8 cellular contexts compared by ENCODE assay signal in genomic region chr11:64341851-64342791, GRCh38. TPM values are rescaled to one million over a fixed set of nuclear protein-coding genes. Genes with fewer than 3 reads are reported as not detected.
DNase-seq lines count a peak whose midpoint lies in the region; ATAC-seq and TF ChIP-seq lines count a peak whose summit lies in the region.

No MANE protein-coding gene starts in this region.

- no peaks in the 10 kb centered on the region for H3K9me3 Mint-ChIP-seq in activated CD8-positive, alpha-beta T cell treated with anti-CD3 and anti-CD28 coated beads for 36 hours

- POLR2A ChIA-PET in activated CD8-positive, alpha-beta T cell treated with anti-CD3 and anti-CD28 coated beads for 36 hours (lab: Charles Lee), result interaction anchor here (0.7 to 4.9 kb wide), 8 partner anchors 8 to 792 kb away, joined by 3 to 19 read pairs (median 3); partner anchors contain the start of gene FERMT3

- H3K36me3 Mint-ChIP-seq in activated CD8-positive, alpha-beta T cell treated with anti-CD3 and anti-CD28 coated beads for 36 hours (ENCODE audit: low read depth), result peaks cover 42% of the 10 kb centered on the region

- intact Hi-C loops in activated CD8-positive, alpha-beta T cell treated with anti-CD3 and anti-CD28 coated beads for 36 hours (cut with micrococcal nuclease), result no loop called here
- intact Hi-C loops in lower lobe of right lung (cut with DNase I), result no loop called here

- peaks cover 13% of the 10 kb centered on the region for H3K4me1 ChIP-seq in ectodermal cell (ENCODE audit: control insufficient read depth, insufficient read depth, low read length)
- peaks cover 31% of the 10 kb centered on the region for H3K4me1 ChIP-seq in lower lobe of right lung

- peak; percentile 44 for TF ChIP-seq CTCF in activated CD8-positive, alpha-beta T cell treated with anti-CD3 and anti-CD28 coated beads for 36 hours (IDR thresholded peaks at IDR 0.05)
- peak; percentile 47 for TF ChIP-seq CTCF in lower lobe of right lung (IDR thresholded peaks at IDR 0.05)

- H3K9me3 ChIP-seq in ectodermal cell (ENCODE audit: control insufficient read depth, low read length) (no peaks in the 10 kb centered on the region), lower lobe of right lung (no peaks in the 10 kb centered on the region)

- CTCF ChIA-PET in activated CD8-positive, alpha-beta T cell treated with anti-CD3 and anti-CD28 coated beads for 36 hours (lab: Charles Lee), result interaction anchor here (0.7 to 8.1 kb wide), 9 partner anchors 10 to 341 kb away, joined by 3 to 75 read pairs (median 5); partner anchors contain the start of genes CATSPERZ, PLCB3, PRDX5 and RPS6KA4

- peak overlapping the region; percentile 84 for H3K4me3 Mint-ChIP-seq in activated CD8-positive, alpha-beta T cell treated with anti-CD3 and anti-CD28 coated beads for 36 hours

- peaks cover 36% of the 10 kb centered on the region for H3K4me1 Mint-ChIP-seq in activated CD8-positive, alpha-beta T cell treated with anti-CD3 and anti-CD28 coated beads for 36 hours (ENCODE audit: low read depth)

- H3K27ac Mint-ChIP-seq in activated CD8-positive, alpha-beta T cell treated with anti-CD3 and anti-CD28 coated beads for 36 hours, result no peak overlapping the region

- H3K27me3 ChIP-seq in ectodermal cell (ENCODE audit: control insufficient read depth, insufficient read depth, low read length, poor library complexity, severe bottlenecking) (peaks cover 8% of the 10 kb centered on the region), lower lobe of right lung (ENCODE audit: low read depth) (no peaks in the 10 kb centered on the region)

- WGBS in ectodermal cell, 2 experiments, result 23 to 25% methylated on average over 55 of the region's 55 CpGs

- peak; percentile 37 for ATAC-seq in HG02938 (IDR thresholded peaks at IDR 0.05; ENCODE audit: unreplicated experiment)
- ATAC-seq in activated CD8-positive, alpha-beta T cell treated with anti-CD3 and anti-CD28 coated beads for 36 hours, result peak; percentile 75
- ATAC-seq in lower lobe of right lung, result peak; percentile 93 to 95
- ATAC-seq in HG02623 (IDR thresholded peaks at IDR 0.05; ENCODE audit: unreplicated experiment), result no peak

- H3K27ac ChIP-seq in ectodermal cell (ENCODE audit: insufficient read depth, low read depth, low read length, poor library complexity, severe bottlenecking) (peak overlapping the region; percentile 65), lower lobe of right lung (peak overlapping the region; percentile 76)

- no peaks in the 10 kb centered on the region for H3K36me3 ChIP-seq in ectodermal cell (ENCODE audit: control insufficient read depth, insufficient read depth, low read length)
- peaks cover 15% of the 10 kb centered on the region for H3K36me3 ChIP-seq in lower lobe of right lung

- H3K27me3 Mint-ChIP-seq in activated CD8-positive, alpha-beta T cell treated with anti-CD3 and anti-CD28 coated beads for 36 hours, result no peaks in the 10 kb centered on the region

- peak overlapping the region; percentile 31 for H3K4me3 ChIP-seq in ectodermal cell (ENCODE audit: insufficient read depth, low read depth, low read length)
- peak overlapping the region; percentile 47 for H3K4me3 ChIP-seq in lower lobe of right lung

- DNase-seq in DMS 273 (lab: John Stamatoyannopoulos, UW; ENCODE audit: unreplicated experiment) (peak; percentile 94), NCI-H748 treated with DMSO at 0.1 percent for 48 hours (lab: John Stamatoyannopoulos, UW) (peak; percentile 13), lower lobe of right lung (peak; percentile 94)
- peak; percentile 94 for DNase-seq in activated CD8-positive, alpha-beta T cell treated with anti-CD3 and anti-CD28 coated beads for 36 hours
- DNase-seq in stimulated activated CD4-positive, alpha-beta T cell treated with anti-CD3 and anti-CD28 coated beads, Interleukin-4, amount 100 ng/mL, for 48 hours (ENCODE audit: low read depth in 2 of 2), result peak; percentile 87 to 96

RNA-seq across cellular contexts. Expression of gene CCDC88B, which starts 2.1 kb away (rescaled TPM):
- total RNA-seq in activated CD8-positive, alpha-beta T cell treated with anti-CD3 and anti-CD28 coated beads for 36 hours, result 10 to 100 TPM; 65.8 to 76.1 TPM
- polyA plus RNA-seq in ectodermal cell (2013, experiment 1 of 4), result 8.7 TPM
- polyA plus RNA-seq in ectodermal cell (2013, experiment 2 of 4), result 12.0 TPM
- 8.4 TPM for polyA plus RNA-seq in ectodermal cell (2013, experiment 3 of 4)
- 10.3 TPM for polyA plus RNA-seq in ectodermal cell (2013, experiment 4 of 4)
- total RNA-seq in lower lobe of right lung, result 40.0 TPM

RNA-seq across cellular contexts. Expression of gene RPS6KA4, which starts 16.8 kb away (rescaled TPM):
- total RNA-seq in activated CD8-positive, alpha-beta T cell treated with anti-CD3 and anti-CD28 coated beads for 36 hours, result 10 to 100 TPM; 24.6 to 26.0 TPM
- 15.6 TPM for polyA plus RNA-seq in ectodermal cell (2013, experiment 1 of 4)
- 13.3 TPM for polyA plus RNA-seq in ectodermal cell (2013, experiment 2 of 4)
- 13.6 TPM for polyA plus RNA-seq in ectodermal cell (2013, experiment 3 of 4)
- 13.5 TPM for polyA plus RNA-seq in ectodermal cell (2013, experiment 4 of 4)
- total RNA-seq in lower lobe of right lung, result 36.1 TPM

RNA-seq across cellular contexts. Expression of gene PRDX5, which starts 24.2 kb away (rescaled TPM):
- 100 to 1,000 TPM; 103 to 105 TPM for total RNA-seq in activated CD8-positive, alpha-beta T cell treated with anti-CD3 and anti-CD28 coated beads for 36 hours
- 200 TPM for polyA plus RNA-seq in ectodermal cell (2013, experiment 1 of 4)
- 190 TPM for polyA plus RNA-seq in ectodermal cell (2013, experiment 2 of 4)
- polyA plus RNA-seq in ectodermal cell (2013, experiment 3 of 4), result 130 TPM
- 144 TPM for polyA plus RNA-seq in ectodermal cell (2013, experiment 4 of 4)
- 203 TPM for total RNA-seq in lower lobe of right lung

RNA-seq across cellular contexts. Expression of gene TRMT112, which starts 24.8 kb away (rescaled TPM):
- 100 to 1,000 TPM; 197 TPM for total RNA-seq in activated CD8-positive, alpha-beta T cell treated with anti-CD3 and anti-CD28 coated beads for 36 hours
- 226 TPM for polyA plus RNA-seq in ectodermal cell (2013, experiment 1 of 4)
- polyA plus RNA-seq in ectodermal cell (2013, experiment 2 of 4), result 227 TPM
- 201 TPM for polyA plus RNA-seq in ectodermal cell (2013, experiment 3 of 4)
- 231 TPM for polyA plus RNA-seq in ectodermal cell (2013, experiment 4 of 4)
- 178 TPM for total RNA-seq in lower lobe of right lung

RNA-seq across cellular contexts. Expression of gene ESRRA, which starts 36.8 kb away (rescaled TPM):
- 10 to 100 TPM; 37.5 to 42.4 TPM for total RNA-seq in activated CD8-positive, alpha-beta T cell treated with anti-CD3 and anti-CD28 coated beads for 36 hours
- polyA plus RNA-seq in ectodermal cell (2013, experiment 1 of 4), result 19.6 TPM
- 17.8 TPM for polyA plus RNA-seq in ectodermal cell (2013, experiment 2 of 4)
- polyA plus RNA-seq in ectodermal cell (2013, experiment 3 of 4), result 11.3 TPM
- polyA plus RNA-seq in ectodermal cell (2013, experiment 4 of 4), result 12.8 TPM
- 47.9 TPM for total RNA-seq in lower lobe of right lung

Comparison
In these comparisons a context has a peak if more than half of its experiments do, and no peak if none do; other contexts are left out.
1. DNase-seq: peak in every context shown above with its lines; median percentile 94 in DMS 273; 94 in activated CD8-positive, alpha-beta T cell treated with anti-CD3 and anti-CD28 coated beads for 36 hours; 94 in lower lobe of right lung; 92 in stimulated activated CD4-positive, alpha-beta T cell treated with anti-CD3 and anti-CD28 coated beads, Interleukin-4, amount 100 ng/mL, for 48 hours; 13 in NCI-H748 treated with DMSO at 0.1 percent for 48 hours.